Comparison of ENCODE assay signal across 9 cellular contexts in genomic region chr14:45526715-45527549, GRCh38.
DNase-seq lines count a peak whose midpoint lies in the region; ATAC-seq and TF ChIP-seq lines count a peak whose summit lies in the region.
"Had no signal": no experiment of that assay in that cellular context is flagged by ENCODE, and none has a peak within 500 bp of the region (broad histone marks: within the 10 kb centered on the region; RNA-seq: fewer than 3 reads in every experiment).

No MANE protein-coding gene starts in this region.

- no peaks in the 10 kb centered on the region for H3K27me3 ChIP-seq in neural cell (ENCODE audit: insufficient read depth, low read depth, low read length)
- no peaks in the 10 kb centered on the region for H3K27me3 ChIP-seq in CD4-positive, alpha-beta memory T cell (ENCODE audit: insufficient read depth, low read length)

- POLR2A ChIA-PET in CD4-positive, alpha-beta memory T cell (lab: Charles Lee; ENCODE audit: partially characterized antibody), result no interaction called here

- peaks cover 0 to 29% (median 9%) of the 10 kb centered on the region in 8 donors for H3K9me3 Mint-ChIP-seq in CD4-positive, alpha-beta memory T cell

- no peaks in the 10 kb centered on the region for H3K4me1 Mint-ChIP-seq in CD4-positive, alpha-beta memory T cell

- no peaks in the 10 kb centered on the region for H3K36me3 ChIP-seq in neural cell (ENCODE audit: insufficient read depth, low read length)
- no peaks in the 10 kb centered on the region for H3K36me3 ChIP-seq in CD4-positive, alpha-beta memory T cell (ENCODE audit: insufficient read depth, low read length)

- no peaks in the 10 kb centered on the region for H3K79me2 ChIP-seq in neural cell (replicated peaks; ENCODE audit: insufficient read depth, low read length)

- peak; percentile 19 for DNase-seq in A172 (ENCODE audit: low spot score)
- DNase-seq in NCI-H524 (lab: John Stamatoyannopoulos, UW), result peak; percentile 36 to 88
- peak; percentile 5 for DNase-seq in choroid plexus epithelial cell (ENCODE audit: low read depth)
- DNase-seq in CD4-positive, alpha-beta memory T cell, result no peak
- DNase-seq in stimulated activated CD4-positive, alpha-beta T cell treated with anti-CD3 and anti-CD28 coated beads, Interleukin-12 subunit alpha, Interleukin-12 subunit beta, amount 100 ng/mL, for 4 hours, result no peak

- ATAC-seq in GM18861 (IDR thresholded peaks at IDR 0.05; ENCODE audit: unreplicated experiment), result peak; percentile 51
- peak; percentile 72 for ATAC-seq in HG03571 (IDR thresholded peaks at IDR 0.05; ENCODE audit: unreplicated experiment)

- peak; percentile 30 for TF ChIP-seq CTCF in choroid plexus epithelial cell (conservative IDR thresholded peaks at IDR 0.05; ENCODE audit: low read depth, low read length)
- TF ChIP-seq CTCF in neural cell (IDR thresholded peaks at IDR 0.05; ENCODE audit: poor library complexity, severe bottlenecking), result peak; percentile 56

- no peaks in the 10 kb centered on the region for H3K4me1 ChIP-seq in CD4-positive, alpha-beta memory T cell (ENCODE audit: insufficient read depth, low read length)

- no peaks in the 10 kb centered on the region for H3K27me3 Mint-ChIP-seq in CD4-positive, alpha-beta memory T cell

- TF ChIP-seq RAD21 in neural cell (conservative IDR thresholded peaks at IDR 0.05), result peak; percentile 53

- H3K27ac ChIP-seq in neural cell (ENCODE audit: low read length), result no peak overlapping the region
- H3K27ac ChIP-seq in CD4-positive, alpha-beta memory T cell (ENCODE audit: low read depth, low read length), result no peak overlapping the region
- H3K27ac ChIP-seq: skin epidermis had no signal

- H3K4me3 ChIP-seq in choroid plexus epithelial cell (ENCODE audit: low read depth, low read length) (no peak overlapping the region), neural cell (ENCODE audit: low read length) (no peak overlapping the region)
- no peak overlapping the region for H3K4me3 ChIP-seq in CD4-positive, alpha-beta memory T cell (ENCODE audit: low read length in 2 of 2)
- H3K4me3 ChIP-seq: skin epidermis had no signal

- H3K4me3 Mint-ChIP-seq in CD4-positive, alpha-beta memory T cell, result no peak overlapping the region

- TF ChIP-seq EP300 in neural cell (conservative IDR thresholded peaks at IDR 0.05; ENCODE audit: poor library complexity, severe bottlenecking), result no peak

- no peak overlapping the region for H3K9ac ChIP-seq in neural cell (ENCODE audit: low read length)

- H3K4me2 ChIP-seq in neural cell (ENCODE audit: low read length), result no peak overlapping the region

- no peaks in the 10 kb centered on the region for H4K20me1 ChIP-seq in neural cell (ENCODE audit: insufficient read depth)

- CTCF ChIA-PET in CD4-positive, alpha-beta memory T cell (lab: Charles Lee; ENCODE audit: partially characterized antibody), result no interaction called here

- H3K9me2 ChIP-seq in neural cell (ENCODE audit: insufficient read depth, low read length), result no peaks in the 10 kb centered on the region

- H3K36me3 Mint-ChIP-seq in CD4-positive, alpha-beta memory T cell, result no peaks in the 10 kb centered on the region

- intact Hi-C loops in CD4-positive, alpha-beta memory T cell (cut with micrococcal nuclease), result no loop called here

- H3K9me3 ChIP-seq in neural cell (ENCODE audit: low read length), result peaks cover 10% of the 10 kb centered on the region
- H3K9me3 ChIP-seq in CD4-positive, alpha-beta memory T cell (ENCODE audit: control insufficient read depth in 1 of 2, low read length in 2 of 2), result no peaks in the 10 kb centered on the region

- no peaks in the 10 kb centered on the region for H3F3A ChIP-seq in neural cell (ENCODE audit: insufficient read depth, low read length, poor library complexity, severe bottlenecking)

- H2AFZ ChIP-seq in neural cell (ENCODE audit: low read depth, low read length), result no peak overlapping the region

- no peak overlapping the region for H3K27ac Mint-ChIP-seq in CD4-positive, alpha-beta memory T cell

TF ChIP-seq in neural cell, 6 proteins besides CTCF, POLR2A, EP300 and RAD21:
- TF ChIP-seq MXI1 (conservative IDR thresholded peaks at IDR 0.05; ENCODE audit: poor library complexity, severe bottlenecking) (no peak), SMC3 (conservative IDR thresholded peaks at IDR 0.05; ENCODE audit: poor library complexity) (peak; percentile 60)

Comparison
In these comparisons a context has a peak if more than half of its experiments do, and no peak if none do; other contexts are left out.
1. DNase-seq: peak in A172 (single experiment), NCI-H524 (2 of 2) and choroid plexus epithelial cell (single experiment); none in CD4-positive, alpha-beta memory T cell (0 of 5) and stimulated activated CD4-positive, alpha-beta T cell treated with anti-CD3 and anti-CD28 coated beads, Interleukin-12 subunit alpha, Interleukin-12 subunit beta, amount 100 ng/mL, for 4 hours (single experiment).